24 cellular contexts compared by ENCODE assay signal in the genomic region with DNA sequence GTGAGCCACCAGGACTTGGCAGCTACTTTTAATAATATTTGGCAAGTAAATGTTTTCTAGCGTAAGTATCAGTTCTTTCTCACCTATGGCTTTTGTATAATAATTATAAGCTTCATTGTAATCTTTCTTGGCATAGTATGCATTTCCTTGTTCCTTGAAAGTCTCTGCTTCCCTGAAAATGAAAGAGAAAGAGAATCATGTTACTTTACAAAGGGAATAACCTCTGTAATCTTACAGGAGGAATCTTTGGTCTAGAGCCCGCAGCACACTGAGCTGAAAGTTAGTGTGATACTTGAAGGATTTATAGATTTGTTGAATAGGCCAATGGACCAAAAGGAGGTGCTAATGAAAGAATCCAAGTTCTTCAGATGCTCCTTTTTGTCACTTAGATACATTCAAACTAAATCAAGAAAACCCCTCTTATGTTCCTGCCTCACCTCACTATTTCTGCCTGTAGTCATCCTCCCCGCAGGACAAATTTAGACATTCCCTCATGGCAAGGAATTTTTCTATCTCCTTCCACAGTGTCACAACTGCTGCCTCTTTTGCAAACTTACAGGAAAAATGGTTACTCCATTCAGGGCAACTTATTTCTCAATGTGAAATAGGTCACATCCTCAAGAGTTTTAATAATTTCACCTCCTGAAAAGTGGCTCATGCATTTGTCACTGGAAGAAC. TPM values are rescaled to one million over a fixed set of nuclear protein-coding genes. Genes with fewer than 3 reads are reported as not detected.
DNase-seq lines count a peak whose midpoint lies in the region; ATAC-seq and FAIRE-seq lines count a peak whose summit lies in the region.
"Had no signal": no experiment of that assay in that cellular context is flagged by ENCODE, and none has a peak within 500 bp of the region (broad histone marks: within the 10 kb centered on the region; RNA-seq: fewer than 3 reads in every experiment).

No MANE protein-coding gene starts in this region.

- H2BK15ac ChIP-seq in mesenchymal stem cell (ENCODE audit: low read depth, poor library complexity, severe bottlenecking): no peak overlapping the region

- no peak overlapping the region for H3K4me2 ChIP-seq in mesenchymal stem cell (ENCODE audit: low read length, poor library complexity, severe bottlenecking)

- intact Hi-C loops in activated CD4-positive, alpha-beta T cell treated with anti-CD3 and anti-CD28 coated beads for 36 hours (cut with DNase I, micrococcal nuclease): no loop called here

- no peak overlapping the region for H3K9ac ChIP-seq in mesenchymal stem cell (ENCODE audit: low read length)

- H3K18ac ChIP-seq in mesenchymal stem cell (ENCODE audit: low read depth in 1 of 2, low read length in 2 of 2): no peak overlapping the region

- H3K27me3 ChIP-seq in mesenchymal stem cell (ENCODE audit: control insufficient read depth in 1 of 2, insufficient read depth in 1 of 2, low read length in 2 of 2) (no peaks in the 10 kb centered on the region), small intestine (ENCODE audit: control insufficient read depth in 2 of 2, insufficient read depth in 2 of 2, low read length in 2 of 2) (no peaks in the 10 kb centered on the region)
- H3K27me3 ChIP-seq: brain microvascular endothelial cell, sigmoid colon had no signal

- no peak for DNase-seq in activated CD4-positive, alpha-beta T cell treated with anti-CD3 and anti-CD28 coated beads for 36 hours
- DNase-seq in activated CD4-positive, alpha-beta T cell treated with anti-CD3 and anti-CD28 coated beads, Interleukin-2, amount 10 ng/mL, durations not matched to agents 7 days and 5 days: no peak
- DNase-seq in activated naive CD8-positive, alpha-beta T cell treated with anti-CD3 and anti-CD28 coated beads for 36 hours: no peak
- DNase-seq in mesenchymal stem cell: peak; percentile 33
- peak; percentile 83 for DNase-seq in small intestine
- DNase-seq in NCI-H2227 treated with DMSO at 0.1 percent for 48 hours (lab: John Stamatoyannopoulos, UW): no peak
- no peak for DNase-seq in DMS 273 (lab: John Stamatoyannopoulos, UW; ENCODE audit: unreplicated experiment)
- DNase-seq: activated CD4-positive, alpha-beta T cell treated with anti-CD3 and anti-CD28 coated beads, Interleukin-2, amount 50 U/mL, for 4 hours; activated T-cell treated with anti-CD3 and anti-CD28 coated beads for 4 hours; brain microvascular endothelial cell; NCI-H1417; NCI-H526; occipital lobe; sigmoid colon; stimulated activated CD4-positive, alpha-beta T cell treated with anti-CD3 and anti-CD28 coated beads, Interleukin-1b, Interleukin-23, amount 100 ng/mL, for 48 hours; stimulated activated naive CD8-positive, alpha-beta T cell treated with anti-CD3 and anti-CD28 coated beads, Interleukin-15, Interleukin-2, amounts not matched to agents 100 U/mL and 50 U/mL, for 24 hours had no signal

- CTCF ChIA-PET in activated CD4-positive, alpha-beta T cell treated with anti-CD3 and anti-CD28 coated beads for 36 hours (lab: Charles Lee): interaction anchor here (0.6 to 1.3 kb wide), 3 partner anchors 16 to 280 kb away, joined by 3 read pairs; no protein-coding TSS in a partner anchor
- CTCF ChIA-PET in activated CD4-positive, alpha-beta T cell treated with anti-CD3 and anti-CD28 coated beads, Interleukin-2, amount 10 ng/mL, durations not matched to agents 7 days and 5 days (lab: Charles Lee): interaction anchor here (1.0 kb wide), 1 partner anchor 17 kb away, joined by 3 read pairs; the partner anchor contains the start of gene DNAJC7

- peaks cover 24% of the 10 kb centered on the region for H3K36me3 Mint-ChIP-seq in activated CD4-positive, alpha-beta T cell treated with anti-CD3 and anti-CD28 coated beads for 36 hours (ENCODE audit: low read depth)
- peaks cover 35% of the 10 kb centered on the region for H3K36me3 Mint-ChIP-seq in activated CD4-positive, alpha-beta T cell treated with anti-CD3 and anti-CD28 coated beads, Interleukin-2, amount 10 ng/mL, durations not matched to agents 7 days and 5 days (ENCODE audit: low read depth)
- peaks cover 9% of the 10 kb centered on the region for H3K36me3 Mint-ChIP-seq in activated naive CD8-positive, alpha-beta T cell treated with anti-CD3 and anti-CD28 coated beads for 36 hours
- H3K36me3 Mint-ChIP-seq: activated naive CD8-positive, alpha-beta T cell had no signal

- ATAC-seq in activated CD4-positive, alpha-beta T cell treated with anti-CD3 and anti-CD28 coated beads for 36 hours: no peak
- ATAC-seq in HG02885 (IDR thresholded peaks at IDR 0.05; ENCODE audit: poor library complexity, unreplicated experiment): no peak
- ATAC-seq: stimulated activated naive CD8-positive, alpha-beta T cell treated with anti-CD3 and anti-CD28 coated beads, Interleukin-15, Interleukin-2, amounts not matched to agents 100 U/mL and 50 U/mL, for 24 hours had no signal

- H3K4me3 ChIP-seq in mesenchymal stem cell (ENCODE audit: insufficient read depth in 1 of 2, low read depth in 1 of 2, low read length in 2 of 2) (no peak overlapping the region), small intestine (ENCODE audit: low read depth in 1 of 2, low read length in 2 of 2) (no peak overlapping the region)
- H3K4me3 ChIP-seq: sigmoid colon had no signal

- 91% methylated on average over 2 of the region's 3 CpGs for WGBS in mesenchymal stem cell
- WGBS in small intestine, 3 donors: 18 to 62% (median 49%) methylated on average over 3 of the region's 3 CpGs

- H3K79me1 ChIP-seq in mesenchymal stem cell (replicated peaks; ENCODE audit: low read length, poor library complexity, severe bottlenecking): peaks cover 17% of the 10 kb centered on the region

- no peak overlapping the region for H2AFZ ChIP-seq in mesenchymal stem cell (ENCODE audit: low read depth, low read length)

- H3K14ac ChIP-seq in mesenchymal stem cell (ENCODE audit: low read length in 2 of 2): no peak overlapping the region

- no peak overlapping the region for H3K27ac ChIP-seq in mesenchymal stem cell (ENCODE audit: low read length, poor library complexity, severe bottlenecking)
- H3K27ac ChIP-seq in small intestine (ENCODE audit: low read depth in 1 of 2, low read length in 1 of 2): peak overlapping the region; percentile 2 to 37
- H3K27ac ChIP-seq: 22Rv1, brain microvascular endothelial cell, sigmoid colon, VCaP had no signal

- H3K27me3 Mint-ChIP-seq in activated CD4-positive, alpha-beta T cell treated with anti-CD3 and anti-CD28 coated beads for 36 hours: no peaks in the 10 kb centered on the region
- H3K27me3 Mint-ChIP-seq in activated CD4-positive, alpha-beta T cell treated with anti-CD3 and anti-CD28 coated beads, Interleukin-2, amount 10 ng/mL, durations not matched to agents 7 days and 5 days: no peaks in the 10 kb centered on the region
- H3K27me3 Mint-ChIP-seq in activated naive CD8-positive, alpha-beta T cell treated with anti-CD3 and anti-CD28 coated beads for 36 hours: no peaks in the 10 kb centered on the region
- H3K27me3 Mint-ChIP-seq: activated naive CD8-positive, alpha-beta T cell had no signal

- no peak overlapping the region for H3K4me3 Mint-ChIP-seq in activated CD4-positive, alpha-beta T cell treated with anti-CD3 and anti-CD28 coated beads for 36 hours
- no peak overlapping the region for H3K4me3 Mint-ChIP-seq in activated CD4-positive, alpha-beta T cell treated with anti-CD3 and anti-CD28 coated beads, Interleukin-2, amount 10 ng/mL, durations not matched to agents 7 days and 5 days
- no peak overlapping the region for H3K4me3 Mint-ChIP-seq in activated naive CD8-positive, alpha-beta T cell treated with anti-CD3 and anti-CD28 coated beads for 36 hours
- H3K4me3 Mint-ChIP-seq: activated naive CD8-positive, alpha-beta T cell had no signal

- POLR2A ChIA-PET in activated CD4-positive, alpha-beta T cell treated with anti-CD3 and anti-CD28 coated beads for 36 hours (lab: Charles Lee): interaction anchor here (0.7 kb wide), 1 partner anchor 308 kb away, joined by 3 read pairs; no protein-coding TSS in a partner anchor
- POLR2A ChIA-PET in activated CD4-positive, alpha-beta T cell treated with anti-CD3 and anti-CD28 coated beads, Interleukin-2, amount 10 ng/mL, durations not matched to agents 7 days and 5 days (lab: Charles Lee): no interaction called here

- H3K23ac ChIP-seq in mesenchymal stem cell (ENCODE audit: low read length in 2 of 2): no peak overlapping the region

- peaks cover 23% of the 10 kb centered on the region for H3K4me1 Mint-ChIP-seq in activated CD4-positive, alpha-beta T cell treated with anti-CD3 and anti-CD28 coated beads for 36 hours
- peaks cover 28% of the 10 kb centered on the region for H3K4me1 Mint-ChIP-seq in activated CD4-positive, alpha-beta T cell treated with anti-CD3 and anti-CD28 coated beads, Interleukin-2, amount 10 ng/mL, durations not matched to agents 7 days and 5 days
- peaks cover 36% of the 10 kb centered on the region for H3K4me1 Mint-ChIP-seq in activated naive CD8-positive, alpha-beta T cell treated with anti-CD3 and anti-CD28 coated beads for 36 hours

- H2BK120ac ChIP-seq in mesenchymal stem cell (ENCODE audit: low read depth, low read length): no peak overlapping the region

- H3K27ac Mint-ChIP-seq in activated CD4-positive, alpha-beta T cell treated with anti-CD3 and anti-CD28 coated beads for 36 hours: peak overlapping the region; percentile 15
- H3K27ac Mint-ChIP-seq in activated CD4-positive, alpha-beta T cell treated with anti-CD3 and anti-CD28 coated beads, Interleukin-2, amount 10 ng/mL, durations not matched to agents 7 days and 5 days: no peak overlapping the region
- H3K27ac Mint-ChIP-seq in activated naive CD8-positive, alpha-beta T cell treated with anti-CD3 and anti-CD28 coated beads for 36 hours: peak overlapping the region; percentile 54
- H3K27ac Mint-ChIP-seq: activated naive CD8-positive, alpha-beta T cell had no signal

- H3K36me3 ChIP-seq in mesenchymal stem cell (ENCODE audit: control insufficient read depth in 1 of 2, insufficient read depth in 2 of 2, low read depth in 1 of 2, low read length in 2 of 2): peaks cover 33 to 73% of the 10 kb centered on the region in 2 experiments
- peaks cover 17 to 19% of the 10 kb centered on the region in 2 donors for H3K36me3 ChIP-seq in small intestine (ENCODE audit: control insufficient read depth in 2 of 2, insufficient read depth in 2 of 2, low read length in 2 of 2)

- H3K4me1 ChIP-seq in mesenchymal stem cell (ENCODE audit: control insufficient read depth, insufficient read depth, low read depth, low read length) (peaks cover 8% of the 10 kb centered on the region), small intestine (ENCODE audit: control insufficient read depth in 2 of 2, insufficient read depth in 1 of 2, low read depth in 1 of 2, low read length in 1 of 2) (peaks cover 15 to 16% of the 10 kb centered on the region in 2 donors)

- H4K91ac ChIP-seq in mesenchymal stem cell (ENCODE audit: low read length): no peak overlapping the region

- no peaks in the 10 kb centered on the region for H3K9me3 Mint-ChIP-seq in activated CD4-positive, alpha-beta T cell treated with anti-CD3 and anti-CD28 coated beads for 36 hours (ENCODE audit: low read depth)
- H3K9me3 Mint-ChIP-seq in activated CD4-positive, alpha-beta T cell treated with anti-CD3 and anti-CD28 coated beads, Interleukin-2, amount 10 ng/mL, durations not matched to agents 7 days and 5 days: no peaks in the 10 kb centered on the region
- no peaks in the 10 kb centered on the region for H3K9me3 Mint-ChIP-seq in activated naive CD8-positive, alpha-beta T cell treated with anti-CD3 and anti-CD28 coated beads for 36 hours

- no peak overlapping the region for H2AK5ac ChIP-seq in mesenchymal stem cell (ENCODE audit: low read length, severe bottlenecking)

- H2BK12ac ChIP-seq in mesenchymal stem cell (ENCODE audit: low read length in 2 of 2): no peak overlapping the region

- H3K9me3 ChIP-seq in mesenchymal stem cell (ENCODE audit: control insufficient read depth, low read length) (no peaks in the 10 kb centered on the region), small intestine (ENCODE audit: control insufficient read depth, low read depth) (no peaks in the 10 kb centered on the region)
- H3K9me3 ChIP-seq: sigmoid colon had no signal

- H4K8ac ChIP-seq in mesenchymal stem cell (ENCODE audit: low read length): no peak overlapping the region

- no peak overlapping the region for H3K4ac ChIP-seq in mesenchymal stem cell (ENCODE audit: low read depth in 1 of 2, low read length in 2 of 2)

- no peak overlapping the region for H2BK5ac ChIP-seq in mesenchymal stem cell (ENCODE audit: low read depth, low read length, poor library complexity, severe bottlenecking)

- FAIRE-seq in small intestine (lab: Jason Lieb, UNC): no peak
- FAIRE-seq: D721Med, G401.6, H1, urothelium cell line had no signal

RNA-seq across cellular contexts. Expression of gene DNAJC7, which starts 16.7 kb away (rescaled TPM):
- total RNA-seq in activated CD4-positive, alpha-beta T cell treated with anti-CD3 and anti-CD28 coated beads for 36 hours: 10 to 100 TPM; 86.6 to 94.8 TPM
- 10 to 100 TPM; 93.3 to 94.8 TPM for total RNA-seq in activated CD4-positive, alpha-beta T cell treated with anti-CD3 and anti-CD28 coated beads, Interleukin-2, amount 10 ng/mL, durations not matched to agents 7 days and 5 days
- total RNA-seq in activated naive CD8-positive, alpha-beta T cell treated with anti-CD3 and anti-CD28 coated beads for 36 hours: 100 to 1,000 TPM; 103 to 106 TPM
- polyA plus RNA-seq in mesenchymal stem cell (2013, experiment 1 of 2): 73.0 TPM
- polyA plus RNA-seq in mesenchymal stem cell (2013, experiment 2 of 2): 69.4 TPM
- polyA plus RNA-seq in small intestine: 10 to 100 TPM; 70.0 to 79.4 (median 70.0) TPM

RNA-seq across cellular contexts. Expression of gene NKIRAS2, which starts 19.4 kb away (rescaled TPM):
- 10 to 100 TPM; 16.3 to 17.2 TPM for total RNA-seq in activated CD4-positive, alpha-beta T cell treated with anti-CD3 and anti-CD28 coated beads for 36 hours
- 10 to 100 TPM; 23.3 to 25.5 TPM for total RNA-seq in activated CD4-positive, alpha-beta T cell treated with anti-CD3 and anti-CD28 coated beads, Interleukin-2, amount 10 ng/mL, durations not matched to agents 7 days and 5 days
- 10 to 100 TPM; 20.3 to 25.0 TPM for total RNA-seq in activated naive CD8-positive, alpha-beta T cell treated with anti-CD3 and anti-CD28 coated beads for 36 hours
- 63.3 TPM for polyA plus RNA-seq in mesenchymal stem cell (2013, experiment 1 of 2)
- polyA plus RNA-seq in mesenchymal stem cell (2013, experiment 2 of 2): 64.3 TPM
- 10 to 100 TPM; 21.1 to 28.9 (median 23.3) TPM for polyA plus RNA-seq in small intestine

RNA-seq across cellular contexts. Expression of gene CNP, which starts 33.9 kb away (rescaled TPM):
- total RNA-seq in activated CD4-positive, alpha-beta T cell treated with anti-CD3 and anti-CD28 coated beads for 36 hours: 10 to 100 TPM; 55.1 to 77.0 TPM
- 10 to 100 TPM; 81.2 to 97.5 TPM for total RNA-seq in activated CD4-positive, alpha-beta T cell treated with anti-CD3 and anti-CD28 coated beads, Interleukin-2, amount 10 ng/mL, durations not matched to agents 7 days and 5 days
- 10 to 100 TPM; 64.9 to 66.6 TPM for total RNA-seq in activated naive CD8-positive, alpha-beta T cell treated with anti-CD3 and anti-CD28 coated beads for 36 hours
- 51.3 TPM for polyA plus RNA-seq in mesenchymal stem cell (2013, experiment 1 of 2)
- polyA plus RNA-seq in mesenchymal stem cell (2013, experiment 2 of 2): 50.8 TPM
- polyA plus RNA-seq in small intestine: 10 to 100 TPM; 13.2 to 37.4 (median 19.5) TPM

RNA-seq across cellular contexts. Expression of gene C17orf113, which starts 49.9 kb away (rescaled TPM):
- total RNA-seq in activated CD4-positive, alpha-beta T cell treated with anti-CD3 and anti-CD28 coated beads for 36 hours: under 1 TPM; 0.19 to 0.32 TPM
- under 1 TPM in 1 of 2 experiments, not detected in 1; 0.04 TPM for total RNA-seq in activated CD4-positive, alpha-beta T cell treated with anti-CD3 and anti-CD28 coated beads, Interleukin-2, amount 10 ng/mL, durations not matched to agents 7 days and 5 days
- total RNA-seq in activated naive CD8-positive, alpha-beta T cell treated with anti-CD3 and anti-CD28 coated beads for 36 hours: under 1 TPM; 0.23 to 0.40 TPM
- polyA plus RNA-seq in mesenchymal stem cell (2013, experiment 1 of 2): 0.21 TPM
- 0.16 TPM for polyA plus RNA-seq in mesenchymal stem cell (2013, experiment 2 of 2)
- under 1 TPM; 0.22 to 0.54 (median 0.49) TPM for polyA plus RNA-seq in small intestine

Comparison
In these comparisons a context has a peak if more than half of its experiments do, and no peak if none do; other contexts are left out.
1. DNase-seq: peak in mesenchymal stem cell (single experiment) and small intestine (single experiment); none in activated CD4-positive, alpha-beta T cell treated with anti-CD3 and anti-CD28 coated beads for 36 hours (single experiment), activated CD4-positive, alpha-beta T cell treated with anti-CD3 and anti-CD28 coated beads, Interleukin-2, amount 10 ng/mL, durations not matched to agents 7 days and 5 days (single experiment), activated naive CD8-positive, alpha-beta T cell treated with anti-CD3 and anti-CD28 coated beads for 36 hours (single experiment), NCI-H2227 treated with DMSO at 0.1 percent for 48 hours (single experiment) and DMS 273 (single experiment).